In genomic region chrX:54807524-54808108, GRCh38 we compare ENCODE assay signal across 8 cellular contexts. TPM values are rescaled to one million over a fixed set of nuclear protein-coding genes. Genes with fewer than 3 reads are reported as not detected.
DNase-seq lines count a peak whose midpoint lies in the region; ATAC-seq and TF ChIP-seq lines count a peak whose summit lies in the region.

TSS of gene MAGED2 (plus strand) at chrX:54807745. CDS start at chrX:54809332, 1,587 bp downstream.

- POLR2A ChIA-PET in GM10248 (lab: Yijun Ruan, JAX), result no interaction called here
- POLR2A ChIA-PET in naive thymus-derived CD4-positive, alpha-beta T cell (lab: Charles Lee), result interaction anchor here (1.3 to 2.7 kb wide), 2 partner anchors 168 to 192 kb away, joined by 4 to 16 read pairs; partner anchors contain the start of gene APEX2

- 0 to 2% methylated on average over 15 of the region's 17 CpGs for WGBS in thyroid gland, 2 donors

- peak within 1 kb of the TSS; percentile 85 for H3K9ac ChIP-seq in NT2/D1 (ENCODE audit: insufficient read length, low read depth)

- H3K27me3 ChIP-seq in NT2/D1 (ENCODE audit: insufficient read depth, insufficient read length), result no peaks in the 10 kb centered on the region
- H3K27me3 ChIP-seq in naive thymus-derived CD4-positive, alpha-beta T cell (ENCODE audit: control insufficient read depth in 2 of 2, insufficient read depth in 2 of 2, low read length in 2 of 2), result no peaks in the 10 kb centered on the region
- H3K27me3 ChIP-seq in thyroid gland, result no peaks in the 10 kb centered on the region

- H3K9me3 ChIP-seq in NT2/D1 (ENCODE audit: insufficient read depth, low read length) (no peaks in the 10 kb centered on the region), thyroid gland (no peaks in the 10 kb centered on the region)
- no peaks in the 10 kb centered on the region for H3K9me3 ChIP-seq in naive thymus-derived CD4-positive, alpha-beta T cell (ENCODE audit: control insufficient read depth in 2 of 3, low read length in 3 of 3)

- peak within 1 kb of the TSS; percentile 90 to 99 (median 96) for H3K4me3 Mint-ChIP-seq in naive thymus-derived CD4-positive, alpha-beta T cell

- H3K4me1 Mint-ChIP-seq in naive thymus-derived CD4-positive, alpha-beta T cell, result peaks cover 5 to 28% (median 19%) of the 10 kb centered on the region in 7 donors

- H3K4me1 ChIP-seq in NT2/D1 (ENCODE audit: insufficient read depth, insufficient read length) (peaks cover 9% of the 10 kb centered on the region), thyroid gland (peaks cover 0 to 10% of the 10 kb centered on the region in 2 donors)
- no peaks in the 10 kb centered on the region for H3K4me1 ChIP-seq in naive thymus-derived CD4-positive, alpha-beta T cell (ENCODE audit: control insufficient read depth in 2 of 2, insufficient read depth in 2 of 2, low read length in 2 of 2)

- peak; percentile 18 for DNase-seq in GM10248 (ENCODE audit: extremely low spot score)
- DNase-seq in NT2/D1 (ENCODE audit: low read depth, low spot score), result no peak
- DNase-seq in activated naive CD4-positive, alpha-beta T cell treated with Interleukin-2 at 50 U/mL for 16 hours, result peak; percentile 39
- peak; percentile 12 for DNase-seq in fibroblast of the conjunctiva (ENCODE audit: low read depth)
- DNase-seq in naive thymus-derived CD4-positive, alpha-beta T cell, result peak in 8 of 9 donors; percentile 21 to 61 (median 56)
- peak; percentile 38 to 43 for DNase-seq in thyroid gland
- DNase-seq in SIG-M5 (lab: John Stamatoyannopoulos, UW), result no peak

- H3K27ac ChIP-seq in naive thymus-derived CD4-positive, alpha-beta T cell (ENCODE audit: low read depth, low read length), result peak within 1 kb of the TSS; percentile 89
- H3K27ac ChIP-seq in thyroid gland, result peak within 1 kb of the TSS; percentile 84 to 89 (median 88)

- H3K36me3 Mint-ChIP-seq in naive thymus-derived CD4-positive, alpha-beta T cell, result peaks cover 3 to 15% (median 4%) of the 10 kb centered on the region in 5 donors

- H3K27ac Mint-ChIP-seq in naive thymus-derived CD4-positive, alpha-beta T cell, result peak within 1 kb of the TSS; percentile 93 to 98 (median 96)

- CTCF ChIA-PET in GM10248 (lab: Yijun Ruan, JAX), result no interaction called here
- CTCF ChIA-PET in naive thymus-derived CD4-positive, alpha-beta T cell (lab: Charles Lee), result interaction anchor here (0.6 kb wide), 1 partner anchor 10 kb away, joined by 3 read pairs; no protein-coding TSS in a partner anchor

- H3K27me3 Mint-ChIP-seq in naive thymus-derived CD4-positive, alpha-beta T cell, result peaks cover 0 to 27% (median 0%) of the 10 kb centered on the region in 5 donors

- intact Hi-C loops in naive thymus-derived CD4-positive, alpha-beta T cell (cut with micrococcal nuclease), result loop anchor here (1.0 to 5.0 kb wide), 15 partner anchors 168 to 1755 kb away; partner anchors contain the start of genes APEX2 (in 2 of the 2), FAM120C (in 2 of the 2), GNL3L (in 2 of the 2) and RRAGB (in 2 of the 2)
- intact Hi-C loops in thyroid gland (cut with DNase I), result no loop called here

- peak in 1 of 2 donors; percentile 20 for TF ChIP-seq POLR2A in thyroid gland (IDR thresholded peaks at IDR 0.05)
- TF ChIP-seq POLR2A in GM18505 (IDR thresholded peaks at IDR 0.05; ENCODE audit: borderline replicate concordance, extremely low read depth, insufficient read depth, insufficient read length), result no peak

- TF ChIP-seq CTCF in GM10248 (IDR thresholded peaks at IDR 0.05; ENCODE audit: control extremely low read depth, extremely low read depth, low read depth, missing control alignments) (no peak), thyroid gland (IDR thresholded peaks at IDR 0.05) (no peak)

- peaks cover 0 to 5% (median 0%) of the 10 kb centered on the region in 11 donors for H3K9me3 Mint-ChIP-seq in naive thymus-derived CD4-positive, alpha-beta T cell

- H3K4me3 ChIP-seq in NT2/D1 (ENCODE audit: insufficient read length, low read depth) (peak within 1 kb of the TSS; percentile 85), thyroid gland (replicated peaks in 1 of 3) (peak within 1 kb of the TSS in 2 of 3 donors; percentile 63 to 66)
- H3K4me3 ChIP-seq in naive thymus-derived CD4-positive, alpha-beta T cell (ENCODE audit: low read length), result peak within 1 kb of the TSS; percentile 93

- H3K36me3 ChIP-seq in NT2/D1 (ENCODE audit: insufficient read depth, insufficient read length, low read length) (peaks cover 36% of the 10 kb centered on the region), thyroid gland (peaks cover under 1 to 16% of the 10 kb centered on the region in 2 donors)
- peaks cover 0 to 23% (median 8%) of the 10 kb centered on the region in 3 experiments for H3K36me3 ChIP-seq in naive thymus-derived CD4-positive, alpha-beta T cell (ENCODE audit: control insufficient read depth in 2 of 3, insufficient read depth in 3 of 3, low read length in 3 of 3)

- peak; percentile 72 for ATAC-seq in naive thymus-derived CD4-positive, alpha-beta T cell
- ATAC-seq in GM18505 (IDR thresholded peaks at IDR 0.05; ENCODE audit: unreplicated experiment), result no peak

RNA-seq across cellular contexts. Expression of gene MAGED2, which starts in this region (rescaled TPM):
- 10 to 100 TPM; 51.9 to 81.4 (median 55.9) TPM for total RNA-seq in naive thymus-derived CD4-positive, alpha-beta T cell
- 100 to 1,000 TPM; 115 to 117 TPM for polyA plus RNA-seq in naive thymus-derived CD4-positive, alpha-beta T cell
- 100 to 1,000 TPM; 176 to 324 (median 272) TPM for total RNA-seq in thyroid gland

Comparison
In these comparisons a context has a peak if more than half of its experiments do, and no peak if none do; other contexts are left out.
1. DNase-seq: peak in GM10248 (single experiment), activated naive CD4-positive, alpha-beta T cell treated with Interleukin-2 at 50 U/mL for 16 hours (single experiment), fibroblast of the conjunctiva (single experiment), naive thymus-derived CD4-positive, alpha-beta T cell (8 of 9) and thyroid gland (2 of 2); none in NT2/D1 (single experiment) and SIG-M5 (single experiment).
2. Peak in every context shown above with its lines, with median percentiles within 50 percentile points of each other: H3K4me3 ChIP-seq.